In the genomic region with DNA sequence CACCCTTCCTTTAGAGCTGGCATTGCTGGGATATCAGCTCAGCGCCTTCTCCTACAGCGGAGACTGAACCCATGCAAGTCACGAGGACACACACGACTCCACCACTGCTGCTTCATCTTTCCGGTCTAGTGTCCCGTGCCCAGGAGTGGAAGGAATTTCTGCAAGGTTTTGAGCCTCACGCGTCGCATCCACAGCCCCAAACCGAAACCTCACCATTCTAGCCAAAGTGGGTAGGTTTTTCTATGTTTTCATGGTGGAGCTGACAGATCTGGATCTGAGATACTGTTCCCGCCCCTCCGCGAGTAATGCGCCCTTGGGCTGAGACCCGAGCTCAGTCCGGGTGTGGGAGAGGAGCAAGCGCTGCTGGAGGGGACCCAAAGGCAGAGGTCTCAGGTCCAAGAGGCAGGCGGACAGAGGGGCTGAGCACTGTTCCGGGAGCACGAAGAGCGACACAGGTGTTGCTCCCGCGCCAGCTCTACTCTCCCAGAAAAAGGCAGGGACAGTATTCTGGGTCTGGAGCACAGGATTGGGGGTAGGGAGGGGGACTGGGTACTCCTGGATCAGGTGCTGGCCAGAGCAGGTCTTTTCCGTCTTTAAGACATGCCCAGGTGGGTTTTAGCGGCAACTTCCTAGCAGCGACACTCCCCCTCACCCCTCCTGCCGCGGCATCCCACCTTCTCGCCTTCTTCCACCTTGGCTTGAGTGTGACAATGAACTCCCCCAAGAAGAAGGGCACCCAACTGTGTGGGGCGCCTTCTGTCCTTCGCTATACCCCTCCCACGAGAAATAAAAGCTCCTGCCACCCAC, we compare ENCODE assay signal across 9 cellular contexts. TPM values are rescaled to one million over a fixed set of nuclear protein-coding genes. Genes with fewer than 3 reads are reported as not detected.
DNase-seq lines count a peak whose midpoint lies in the region; ATAC-seq and TF ChIP-seq lines count a peak whose summit lies in the region.
"Had no signal": no experiment of that assay in that cellular context is flagged by ENCODE, and none has a peak within 500 bp of the region (broad histone marks: within the 10 kb centered on the region; RNA-seq: fewer than 3 reads in every experiment).

No MANE protein-coding gene starts in this region.

- H3K27me3 ChIP-seq in body of pancreas (peaks cover 0 to 28% of the 10 kb centered on the region in 2 donors), iPS-18a (ENCODE audit: control insufficient read depth, insufficient read depth, low read length) (peaks cover 68% of the 10 kb centered on the region), smooth muscle cell (ENCODE audit: low read depth) (peaks cover 90% of the 10 kb centered on the region)

- peak overlapping the region; percentile 89 for H3K4me2 ChIP-seq in smooth muscle cell

- no peak overlapping the region for H3K27ac ChIP-seq in body of pancreas
- no peak overlapping the region for H3K27ac ChIP-seq in iPS-18a (ENCODE audit: low read length)
- no peak overlapping the region for H3K27ac ChIP-seq in smooth muscle cell (ENCODE audit: low read depth)

- no peak for TF ChIP-seq POLR2A in body of pancreas (IDR thresholded peaks at IDR 0.05)

- H3K79me2 ChIP-seq in smooth muscle cell (ENCODE audit: low read depth): no peaks in the 10 kb centered on the region

- peaks cover 3% of the 10 kb centered on the region for H3F3A ChIP-seq in smooth muscle cell (ENCODE audit: low read depth)

- no peak overlapping the region for H3K4me3 ChIP-seq in body of pancreas
- H3K4me3 ChIP-seq in iPS-18a (ENCODE audit: low read length): peak overlapping the region; percentile 66
- peak overlapping the region; percentile 62 for H3K4me3 ChIP-seq in smooth muscle cell

- H3K9ac ChIP-seq in iPS-18a (ENCODE audit: low read length) (no peak overlapping the region), smooth muscle cell (ENCODE audit: low read depth) (no peak overlapping the region)

- no peaks in the 10 kb centered on the region for H4K20me1 ChIP-seq in smooth muscle cell (ENCODE audit: low read depth)

- TF ChIP-seq CTCF in body of pancreas (IDR thresholded peaks at IDR 0.05): no peak
- TF ChIP-seq CTCF in smooth muscle cell (IDR thresholded peaks at IDR 0.05; ENCODE audit: borderline replicate concordance, insufficient read depth, poor library complexity, severe bottlenecking): no peak

- DNase-seq in HCEC 1CT (peak; percentile 32), body of pancreas (peak in 3 of 4 donors; percentile 12 to 37 (median 15)), smooth muscle cell (lab: John Stamatoyannopoulos, UW; ENCODE audit: unreplicated experiment) (no peak), cerebellar cortex (ENCODE audit: low spot score) (no peak), GM19238 (ENCODE audit: insufficient read length, low spot score) (no peak)
- DNase-seq: amniotic stem cell had no signal

- peak overlapping the region; percentile 31 for H2AFZ ChIP-seq in smooth muscle cell (ENCODE audit: low read depth)

- H3K4me1 ChIP-seq in body of pancreas: peaks cover 34% of the 10 kb centered on the region
- H3K4me1 ChIP-seq in iPS-18a (ENCODE audit: control insufficient read depth, low read depth, low read length): peaks cover 35% of the 10 kb centered on the region
- peaks cover 30% of the 10 kb centered on the region for H3K4me1 ChIP-seq in smooth muscle cell (ENCODE audit: low read depth)

- H3K36me3 ChIP-seq in body of pancreas (replicated peaks in 1 of 2; ENCODE audit: insufficient read depth in 1 of 2, low read depth in 2 of 2) (no peaks in the 10 kb centered on the region), iPS-18a (ENCODE audit: control insufficient read depth, low read depth, low read length) (no peaks in the 10 kb centered on the region), smooth muscle cell (ENCODE audit: low read depth) (no peaks in the 10 kb centered on the region)

- 6 to 8% methylated on average over 19 to 32 of the region's 32 CpGs for WGBS in body of pancreas, 2 donors
- WGBS in smooth muscle cell (ENCODE audit: low lambda C conversion rate): 4% methylated on average over 32 of the region's 32 CpGs

- intact Hi-C loops in body of pancreas (cut with DNase I): no loop called here

- ATAC-seq in body of pancreas: peak; percentile 12
- ATAC-seq in GM18519 (IDR thresholded peaks at IDR 0.05; ENCODE audit: low FRiP score, unreplicated experiment): no peak
- no peak for ATAC-seq in HG03097 (IDR thresholded peaks at IDR 0.05; ENCODE audit: low FRiP score, unreplicated experiment)

- H3K9me3 ChIP-seq in body of pancreas (no peaks in the 10 kb centered on the region), iPS-18a (ENCODE audit: control insufficient read depth, low read depth, low read length) (no peaks in the 10 kb centered on the region), smooth muscle cell (replicated peaks; ENCODE audit: low read depth) (no peaks in the 10 kb centered on the region)

RNA-seq across cellular contexts. Expression of a gene that starts 1.9 kb away (rescaled TPM):
- total RNA-seq in body of pancreas: under 1 TPM in 1 of 2 donors, not detected in 1; under 0.01 TPM
- total RNA-seq in smooth muscle cell: 0.04 TPM in 2 replicates
- polyA plus RNA-seq in smooth muscle cell: not detected in 2 replicates

Comparison
In these comparisons a context has a peak if more than half of its experiments do, and no peak if none do; other contexts are left out.
1. DNase-seq: peak in HCEC 1CT (single experiment) and body of pancreas (3 of 4); none in smooth muscle cell (single experiment), cerebellar cortex (single experiment) and GM19238 (single experiment).
2. H3K4me3 ChIP-seq: peak in iPS-18a (single experiment) and smooth muscle cell (single experiment); none in body of pancreas (0 of 2).